ENCODE assay signal across 1 cellular context in genomic region chr19:52542984-52543664, GRCh38.
A peak's percentile ranks its signal among the peaks of the same experiment; 100 is the strongest.
TF ChIP-seq lines count a peak whose summit lies in the region.

No MANE protein-coding gene starts in this region.

TF ChIP-seq in GM12878, 131 proteins besides CTCF, POLR2A, EP300 and RAD21 (continued from another document):
- TF ChIP-seq ZBTB33 (IDR thresholded peaks at IDR 0.05) (no peak), RCOR1 (conservative IDR thresholded peaks at IDR 0.05; ENCODE audit: low read depth, low read length) (no peak), CEBPZ (IDR thresholded peaks at IDR 0.05; ENCODE audit: low read depth, low read length) (no peak), FOS (IDR thresholded peaks at IDR 0.05; ENCODE audit: borderline replicate concordance, extremely low read depth, insufficient read length) (no peak), GABPA (IDR thresholded peaks at IDR 0.05; ENCODE audit: low read depth) (peak; percentile 43; the same call in 1 of the 2 replicates), ATF7 (IDR thresholded peaks at IDR 0.05; ENCODE audit: low read depth) (peak; percentile 78), KAT2A (conservative IDR thresholded peaks at IDR 0.05; ENCODE audit: control insufficient read depth, low read depth, low read length) (no peak), TCF7 (IDR thresholded peaks at IDR 0.05; ENCODE audit: borderline replicate concordance) (peak; percentile 75; the same call in 1 of the 2 replicates), CREM (IDR thresholded peaks at IDR 0.05; ENCODE audit: low read depth) (peak; percentile 52; the same call in 1 of the 2 replicates), SMARCA5 (IDR thresholded peaks at IDR 0.05) (no peak), STAT3 (IDR thresholded peaks at IDR 0.05; ENCODE audit: low read depth, low read length) (no peak), JUND (IDR thresholded peaks at IDR 0.05; ENCODE audit: low read depth, low read length) (peak; percentile 78; the same call in 1 of the 2 replicates), USF1 (IDR thresholded peaks at IDR 0.05; ENCODE audit: borderline replicate concordance, extremely low read length, insufficient read depth, low read depth, low read length) (no peak), CBX5 (IDR thresholded peaks at IDR 0.05; ENCODE audit: low read depth) (0 out of 2 replicates have a peak, but pooled peaks have one; percentile 69), IRF4 (IDR thresholded peaks at IDR 0.05; ENCODE audit: low read depth, low read length) (peak; percentile 75; the same call in 1 of the 2 replicates), ATF3 (IDR thresholded peaks at IDR 0.05; ENCODE audit: borderline replicate concordance, extremely low read depth, low read depth, low read length) (no peak), SIN3A (IDR thresholded peaks at IDR 0.05; ENCODE audit: low read depth, low read length) (no peak), ZNF592 (IDR thresholded peaks at IDR 0.05) (no peak), CREB1 (IDR thresholded peaks at IDR 0.05; ENCODE audit: low read depth) (0 out of 2 replicates have a peak, but pooled peaks have one; percentile 40)
TF ChIP-seq in GM12878: peak in this region for 31.
